Comparison of ENCODE assay signal across 8 cellular contexts in genomic region chrX:20140410-20140809, GRCh38. TPM values are rescaled to one million over a fixed set of nuclear protein-coding genes. Genes with fewer than 3 reads are reported as not detected.
DNase-seq lines count a peak whose midpoint lies in the region; ATAC-seq and TF ChIP-seq lines count a peak whose summit lies in the region.

No MANE protein-coding gene starts in this region.

- H3K4me3 ChIP-seq in BJ (ENCODE audit: low read depth, low read length) (peak overlapping the region; percentile 76), adrenal gland (peak overlapping the region in 2 of 4 donors; percentile 66 to 78)

- peak overlapping the region; percentile 87 for H3K27ac Mint-ChIP-seq in MCF 10A (ENCODE audit: low read depth, unreplicated experiment)
- peak overlapping the region in 5 of 6 donors; percentile 65 to 97 (median 94) for H3K27ac Mint-ChIP-seq in naive B cell

- ATAC-seq in naive B cell (ENCODE audit: low read depth in 2 of 2) (no peak), GM21526 (IDR thresholded peaks at IDR 0.05; ENCODE audit: low FRiP score, unreplicated experiment) (no peak)

- peaks cover 7 to 19% of the 10 kb centered on the region in 2 donors for H3K4me1 ChIP-seq in adrenal gland (replicated peaks in 1 of 2)

- CTCF ChIA-PET in BJ (lab: Yijun Ruan, JAX) (no interaction called here), MCF 10A (lab: Yijun Ruan, JAX) (interaction anchor here (0.6 to 1.3 kb wide), 2 partner anchors 235 to 544 kb away, joined by 3 read pairs; no protein-coding TSS in a partner anchor)

- H3K36me3 Mint-ChIP-seq in MCF 10A (ENCODE audit: insufficient read depth, unreplicated experiment) (peaks cover 50% of the 10 kb centered on the region), naive B cell (peaks cover 12 to 14% of the 10 kb centered on the region in 2 donors)

- H3K9me3 ChIP-seq in KOPT-K1 (ENCODE audit: insufficient read depth, low read length, poor library complexity, severe bottlenecking) (no peaks in the 10 kb centered on the region), adrenal gland (replicated peaks in 1 of 3) (no peaks in the 10 kb centered on the region)

- peak overlapping the region; percentile 84 for H3K27ac ChIP-seq in KOPT-K1 (ENCODE audit: low read depth, low read length, poor library complexity, severe bottlenecking)
- no peak overlapping the region for H3K27ac ChIP-seq in adrenal gland

- WGBS in adrenal gland, 4 donors: 0 to 37% (median 16%) methylated on average over 3 of the region's 3 CpGs

- no peaks in the 10 kb centered on the region for H3K27me3 ChIP-seq in BJ (ENCODE audit: control insufficient read depth, insufficient read depth, low read length)
- H3K27me3 ChIP-seq in adrenal gland: no peaks in the 10 kb centered on the region

- POLR2A ChIA-PET in BJ (lab: Charles Lee): no interaction called here
- POLR2A ChIA-PET in MCF 10A (lab: Yijun Ruan, JAX): interaction anchor here (1.3 to 3.7 kb wide), 8 partner anchors 10 to 1699 kb away, joined by 3 to 47 read pairs (median 4); partner anchors contain the start of gene MBTPS2

- peaks cover 21% of the 10 kb centered on the region for H3K4me1 Mint-ChIP-seq in MCF 10A (ENCODE audit: insufficient read depth, unreplicated experiment)
- peaks cover 15 to 36% (median 25%) of the 10 kb centered on the region in 3 donors for H3K4me1 Mint-ChIP-seq in naive B cell

- H3K9me3 Mint-ChIP-seq in MCF 10A (ENCODE audit: unreplicated experiment) (no peaks in the 10 kb centered on the region), naive B cell (no peaks in the 10 kb centered on the region)

- intact Hi-C loops in MCF 10A (cut with micrococcal nuclease) (loop anchor here (2.0 kb wide), 1 partner anchor 302 kb away; no protein-coding TSS in a partner anchor), adrenal gland (cut with DNase I) (no loop called here)

- DNase-seq in BJ (ENCODE audit: low read depth) (no peak), MCF 10A (ENCODE audit: unreplicated experiment) (no peak), naive B cell (no peak), adrenal gland (no peak), HT-29 (ENCODE audit: low spot score) (no peak), T1000 (lab: John Stamatoyannopoulos, UW) (no peak)

- H3K27me3 Mint-ChIP-seq in MCF 10A (ENCODE audit: insufficient read depth, unreplicated experiment): no peaks in the 10 kb centered on the region
- no peaks in the 10 kb centered on the region for H3K27me3 Mint-ChIP-seq in naive B cell

- BruUV-seq in MCF 10A (replicated peaks; lab: Mats Ljungman, UMichigan): TSS peak; percentile 35

- H3K36me3 ChIP-seq in BJ (ENCODE audit: control insufficient read depth, insufficient read depth, low read length): no peaks in the 10 kb centered on the region
- peaks cover 45% of the 10 kb centered on the region for H3K36me3 ChIP-seq in KOPT-K1 (ENCODE audit: insufficient read depth, low read length)
- H3K36me3 ChIP-seq in adrenal gland (replicated peaks in 1 of 2): peaks cover 0 to 26% of the 10 kb centered on the region in 2 donors

- TF ChIP-seq CTCF in BJ (IDR thresholded peaks at IDR 0.05; ENCODE audit: insufficient read depth, low read depth, low read length) (no peak), MCF 10A (IDR thresholded peaks at IDR 0.05; ENCODE audit: unreplicated experiment) (no peak), adrenal gland (IDR thresholded peaks at IDR 0.05) (no peak)

- no peak for TF ChIP-seq POLR2A in adrenal gland (IDR thresholded peaks at IDR 0.05)

- H3K4me3 Mint-ChIP-seq in MCF 10A (ENCODE audit: unreplicated experiment): peak overlapping the region; percentile 87
- peak overlapping the region; percentile 79 to 98 (median 92) for H3K4me3 Mint-ChIP-seq in naive B cell

RNA-seq across cellular contexts. Expression of gene EIF1AX, which starts 1.2 kb away (rescaled TPM):
- polyA plus RNA-seq in BJ (2011; rRNA removed) (12.8 and 42.0 TPM in 2 replicates), naive B cell (ENCODE audit: low read depth in 6 of 6) (10 to 100 TPM; 60.6 to 98.0 (median 79.8) TPM), adrenal gland (10 to 100 TPM; 17.6 to 66.8 (median 21.6) TPM)
- polyA minus RNA-seq in BJ (2011; rRNA and poly(A)+ RNA removed): 6.3 and 7.3 TPM in 2 replicates
- total RNA-seq in MCF 10A (2022) (183 and 209 TPM in 2 replicates), adrenal gland (100 to 1,000 TPM in 1 of 8 donors, 10 to 100 TPM in 7; 23.1 to 103 (median 59.3) TPM)
- 45.2 and 45.8 TPM in 2 replicates for total RNA-seq in HT-29 (2014; rRNA removed; shearing (Covaris generic))

RNA-seq across cellular contexts. Expression of gene MAP7D2, which starts 23.7 kb away (rescaled TPM):
- polyA plus RNA-seq in BJ (2011; rRNA removed): 0.18 and 0.21 TPM in 2 replicates
- 0.05 and 0.15 TPM in 2 replicates for polyA minus RNA-seq in BJ (2011; rRNA and poly(A)+ RNA removed)
- total RNA-seq in MCF 10A (2022): 0.19 TPM in 1 of 2 replicates, not detected in the other
- under 1 TPM in 2 of 6 donors, not detected in 4; 0.17 to 0.21 TPM for polyA plus RNA-seq in naive B cell (ENCODE audit: low read depth in 6 of 6)
- total RNA-seq in adrenal gland: 1 to 10 TPM in 2 of 8 donors, under 1 TPM in 6; 0.25 to 1.9 (median 0.65) TPM
- 1 to 10 TPM; 1.3 to 6.0 (median 4.4) TPM for polyA plus RNA-seq in adrenal gland
- 0.03 TPM in 1 of 2 replicates, not detected in the other for total RNA-seq in HT-29 (2014; rRNA removed; shearing (Covaris generic))
